Comparison of ENCODE assay signal across 10 cellular contexts in the genomic region with DNA sequence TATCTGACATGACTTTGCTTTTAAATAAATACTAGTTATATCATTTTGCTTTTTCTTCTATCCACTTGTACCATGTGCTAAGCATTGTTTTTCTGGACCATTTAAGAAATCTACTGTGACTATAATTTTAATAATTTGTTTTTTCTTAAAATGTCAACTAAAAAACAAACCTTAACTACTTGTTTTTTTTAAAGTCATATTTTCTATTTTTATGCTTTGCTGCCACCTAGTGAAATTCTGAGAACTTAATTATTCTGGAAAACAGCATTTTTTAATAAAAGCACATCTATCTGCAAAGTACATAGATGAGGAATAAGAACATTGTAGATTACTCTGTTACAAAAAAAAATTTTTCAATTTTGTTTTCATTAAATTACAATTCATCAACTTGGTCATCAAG. TPM values are rescaled to one million over a fixed set of nuclear protein-coding genes. Genes with fewer than 3 reads are reported as not detected.
A peak's percentile ranks its signal among the peaks of the same experiment; 100 is the strongest.
DNase-seq lines count a peak whose midpoint lies in the region; ATAC-seq and TF ChIP-seq lines count a peak whose summit lies in the region.
"Had no signal": no experiment of that assay in that cellular context is flagged by ENCODE, and none has a peak within 500 bp of the region (broad histone marks: within the 10 kb centered on the region; RNA-seq: fewer than 3 reads in every experiment).

No MANE protein-coding gene starts in this region.

- H3K4me3 ChIP-seq in AG04450 (ENCODE audit: low read depth, low read length) (no peak overlapping the region), MG63 (no peak overlapping the region)
- H3K4me3 ChIP-seq: mucosa of descending colon, stomach had no signal

- no peaks in the 10 kb centered on the region for H3K9me3 ChIP-seq in AG04450 (ENCODE audit: control insufficient read depth, insufficient read depth, low read length)
- no peaks in the 10 kb centered on the region for H3K9me3 ChIP-seq in MG63
- H3K9me3 ChIP-seq: mucosa of descending colon, stomach had no signal

- POLR2A ChIA-PET in AG04450 (lab: Yijun Ruan, JAX): no interaction called here

- peaks cover 14% of the 10 kb centered on the region for H3K36me3 ChIP-seq in MG63

- no peak overlapping the region for H3K27ac ChIP-seq in AG04450 (ENCODE audit: low read depth, low read length)
- H3K27ac ChIP-seq: stomach had no signal

- TF ChIP-seq CTCF in AG04450 (IDR thresholded peaks at IDR 0.05; ENCODE audit: low read depth, low read length) (peak; percentile 43), GM20000 (IDR thresholded peaks at IDR 0.05; ENCODE audit: extremely low read depth, missing control alignments) (no peak)

- CTCF ChIA-PET in AG04450 (lab: Charles Lee): interaction anchor here (0.7 to 1.9 kb wide), 13 partner anchors 10 to 715 kb away, joined by 3 to 30 read pairs (median 7); no protein-coding TSS in a partner anchor

- H3K27me3 ChIP-seq in AG04450 (ENCODE audit: control insufficient read depth, insufficient read depth, low read length) (no peaks in the 10 kb centered on the region), MG63 (no peaks in the 10 kb centered on the region)
- H3K27me3 ChIP-seq: stomach had no signal

- no peak for ATAC-seq in HG02981 (IDR thresholded peaks at IDR 0.05; ENCODE audit: unreplicated experiment)
- ATAC-seq in HG03280 (IDR thresholded peaks at IDR 0.05; ENCODE audit: unreplicated experiment): no peak
- no peak for ATAC-seq in GM19351 (IDR thresholded peaks at IDR 0.05; ENCODE audit: unreplicated experiment)
- ATAC-seq: mucosa of descending colon had no signal

- no peak for DNase-seq in AG04450 (ENCODE audit: low read depth, low spot score)
- peak; percentile 6 for DNase-seq in GM20000 (ENCODE audit: low spot score)
- DNase-seq in RPMI8226: peak; percentile 22
- DNase-seq in globus pallidus (ENCODE audit: low spot score): peak; percentile 45
- DNase-seq in MG63: no peak
- DNase-seq: mucosa of descending colon, stomach had no signal

RNA-seq across cellular contexts. Expression of a gene that starts 47.4 kb away (rescaled TPM):
- 8.5 and 13.8 TPM in 2 replicates for polyA plus RNA-seq in AG04450 (2011; rRNA removed)
- 6.6 and 10.3 TPM in 2 replicates for polyA minus RNA-seq in AG04450 (2011; rRNA and poly(A)+ RNA removed)
- 20.9 and 33.6 TPM in 2 replicates for total RNA-seq in MG63 (2014; rRNA removed; shearing (Covaris generic); ENCODE audit: low replicate concordance)

Comparison
In these comparisons a context has a peak if more than half of its experiments do, and no peak if none do; other contexts are left out.
1. DNase-seq: peak in GM20000 (single experiment), RPMI8226 (single experiment) and globus pallidus (single experiment); none in AG04450 (single experiment) and MG63 (single experiment).